ENCODE assay signal across 18 cellular contexts in the genomic region with DNA sequence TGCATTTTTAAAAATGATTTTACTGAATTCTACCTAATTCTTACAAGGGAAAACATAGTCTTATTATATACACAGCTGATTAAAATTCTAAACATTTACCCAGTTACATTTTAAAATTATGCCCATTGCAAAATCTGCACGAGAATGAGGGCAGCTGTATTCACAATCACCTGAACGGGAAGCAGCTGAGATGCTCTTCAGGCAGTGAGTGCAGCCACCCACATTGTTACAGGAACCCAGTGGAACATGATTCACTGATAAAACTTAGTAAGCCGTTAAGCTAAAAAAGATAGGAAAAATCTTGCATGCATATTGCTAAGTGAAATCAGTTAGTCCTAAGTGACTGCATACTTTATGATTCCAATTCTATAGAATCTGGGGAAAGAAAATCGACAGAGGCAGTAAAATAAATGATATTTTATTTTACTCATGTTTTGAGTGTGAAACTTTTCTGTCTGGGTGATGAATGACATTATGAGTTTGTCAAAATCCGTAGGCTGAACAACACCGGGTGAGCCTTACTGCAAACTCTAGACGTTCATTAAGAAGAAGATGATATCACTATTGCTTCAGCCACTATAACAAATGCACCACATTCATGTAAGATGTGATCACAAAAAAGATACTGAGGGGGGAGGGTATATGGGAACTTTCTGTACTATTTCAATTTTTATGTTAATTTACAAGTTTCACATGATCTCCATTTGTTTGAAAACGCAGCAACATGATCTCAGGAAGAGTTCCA. TPM values are rescaled to one million over a fixed set of nuclear protein-coding genes. Genes with fewer than 3 reads are reported as not detected.
DNase-seq lines count a peak whose midpoint lies in the region; ATAC-seq and TF ChIP-seq lines count a peak whose summit lies in the region.
"Had no signal": no experiment of that assay in that cellular context is flagged by ENCODE, and none has a peak within 500 bp of the region (broad histone marks: within the 10 kb centered on the region; RNA-seq: fewer than 3 reads in every experiment).

No MANE protein-coding gene starts in this region.

- peak overlapping the region; percentile 50 for H3K4me3 ChIP-seq in CD8-positive, alpha-beta memory T cell (ENCODE audit: low read length)
- H3K4me3 ChIP-seq in gastroesophageal sphincter, result no peak overlapping the region
- H3K4me3 ChIP-seq: colonic mucosa had no signal

- 45 to 61% methylated on average over 8 of the region's 8 CpGs for WGBS in gastroesophageal sphincter (ENCODE audit: low coverage in 1 of 2), 2 donors

- H3K36me3 ChIP-seq in CD8-positive, alpha-beta memory T cell (ENCODE audit: insufficient read depth, low read length), result no peaks in the 10 kb centered on the region
- no peaks in the 10 kb centered on the region for H3K36me3 ChIP-seq in gastroesophageal sphincter
- H3K36me3 ChIP-seq: colonic mucosa had no signal

- POLR2A ChIA-PET in CD8-positive, alpha-beta memory T cell (lab: Charles Lee), result interaction anchor here (0.5 kb wide), 1 partner anchor 39 kb away, joined by 3 read pairs; a partner anchor contains a TSS
- POLR2A ChIA-PET in activated CD8-positive, alpha-beta T cell treated with anti-CD3 and anti-CD28 coated beads, Interleukin-2, amount 10 ng/mL, durations not matched to agents 7 days and 5 days (lab: Charles Lee), result no interaction called here
- POLR2A ChIA-PET in naive thymus-derived CD8-positive, alpha-beta T cell (lab: Charles Lee), result interaction anchor here (0.6 to 2.6 kb wide), 5 partner anchors 12 to 250 kb away, joined by 3 to 11 read pairs (median 4); no protein-coding TSS in a partner anchor

- TF ChIP-seq EP300 in gastroesophageal sphincter (IDR thresholded peaks at IDR 0.05), result no peak

- no peak for TF ChIP-seq POLR2A in gastroesophageal sphincter (IDR thresholded peaks at IDR 0.05)

- H3K4me1 ChIP-seq in CD8-positive, alpha-beta memory T cell (ENCODE audit: insufficient read depth, low read length), result peaks cover 61% of the 10 kb centered on the region
- no peaks in the 10 kb centered on the region for H3K4me1 ChIP-seq in gastroesophageal sphincter
- H3K4me1 ChIP-seq: colonic mucosa had no signal

- H3K9me3 ChIP-seq in CD8-positive, alpha-beta memory T cell (ENCODE audit: low read length), result no peaks in the 10 kb centered on the region
- no peaks in the 10 kb centered on the region for H3K9me3 ChIP-seq in gastroesophageal sphincter
- H3K9me3 ChIP-seq: colonic mucosa had no signal

- H3K27me3 ChIP-seq in CD8-positive, alpha-beta memory T cell (ENCODE audit: insufficient read depth, low read length, poor library complexity, severe bottlenecking), result no peaks in the 10 kb centered on the region
- peaks cover 73% of the 10 kb centered on the region for H3K27me3 ChIP-seq in gastroesophageal sphincter
- H3K27me3 ChIP-seq: colonic mucosa had no signal

- CTCF ChIA-PET in CD8-positive, alpha-beta memory T cell (lab: Charles Lee), result no interaction called here
- CTCF ChIA-PET in activated CD8-positive, alpha-beta T cell treated with anti-CD3 and anti-CD28 coated beads, Interleukin-2, amount 10 ng/mL, durations not matched to agents 7 days and 5 days (lab: Charles Lee), result interaction anchor here (1.0 to 2.4 kb wide), 4 partner anchors 17 to 69 kb away, joined by 3 to 19 read pairs (median 4); no protein-coding TSS in a partner anchor

- ATAC-seq in activated CD8-positive, alpha-beta T cell treated with anti-CD3 and anti-CD28 coated beads, Interleukin-2, amount 10 ng/mL, durations not matched to agents 7 days and 5 days, result peak; percentile 35
- peak; percentile 16 to 28 for ATAC-seq in naive thymus-derived CD8-positive, alpha-beta T cell
- no peak for ATAC-seq in HG03196 (IDR thresholded peaks at IDR 0.05; ENCODE audit: unreplicated experiment)
- no peak for ATAC-seq in HG03097 (IDR thresholded peaks at IDR 0.05; ENCODE audit: low FRiP score, unreplicated experiment)
- no peak for ATAC-seq in gastroesophageal sphincter
- ATAC-seq: Right ventricle myocardium inferior, sciatic nerve had no signal

- peaks cover 6% of the 10 kb centered on the region for H3K27me3 Mint-ChIP-seq in T-helper 1 cell treated with Interleukin-12 subunit alpha and Interleukin-12 subunit beta and Interleukin-4 antibody, amounts not matched to agents 30 μg/mL and 1 μg/mL, for 36 hours (ENCODE audit: low read depth)
- H3K27me3 Mint-ChIP-seq in CD8-positive, alpha-beta memory T cell, result peaks cover 5 to 13% of the 10 kb centered on the region in 2 donors
- H3K27me3 Mint-ChIP-seq in activated CD8-positive, alpha-beta T cell treated with anti-CD3 and anti-CD28 coated beads, Interleukin-2, amount 10 ng/mL, durations not matched to agents 7 days and 5 days (ENCODE audit: low read depth), result peaks cover 6% of the 10 kb centered on the region
- H3K27me3 Mint-ChIP-seq in naive thymus-derived CD8-positive, alpha-beta T cell, result no peaks in the 10 kb centered on the region

- no peak overlapping the region for H3K27ac ChIP-seq in CD8-positive, alpha-beta memory T cell (ENCODE audit: low read depth, low read length)
- no peak overlapping the region for H3K27ac ChIP-seq in gastroesophageal sphincter
- H3K27ac ChIP-seq: 22Rv1, colonic mucosa had no signal

- H3K36me3 Mint-ChIP-seq in T-helper 1 cell treated with Interleukin-12 subunit alpha and Interleukin-12 subunit beta and Interleukin-4 antibody, amounts not matched to agents 30 μg/mL and 1 μg/mL, for 36 hours (ENCODE audit: low read depth), result peaks cover 1% of the 10 kb centered on the region
- peaks cover 0 to 10% (median 0%) of the 10 kb centered on the region in 3 donors for H3K36me3 Mint-ChIP-seq in CD8-positive, alpha-beta memory T cell
- H3K36me3 Mint-ChIP-seq in activated CD8-positive, alpha-beta T cell treated with anti-CD3 and anti-CD28 coated beads, Interleukin-2, amount 10 ng/mL, durations not matched to agents 7 days and 5 days (ENCODE audit: low read depth), result no peaks in the 10 kb centered on the region
- peaks cover 0 to 4% (median 0%) of the 10 kb centered on the region in 3 donors for H3K36me3 Mint-ChIP-seq in naive thymus-derived CD8-positive, alpha-beta T cell

- H3K4me1 Mint-ChIP-seq in T-helper 1 cell treated with Interleukin-12 subunit alpha and Interleukin-12 subunit beta and Interleukin-4 antibody, amounts not matched to agents 30 μg/mL and 1 μg/mL, for 36 hours (ENCODE audit: low read depth), result peaks cover 20% of the 10 kb centered on the region
- H3K4me1 Mint-ChIP-seq in CD8-positive, alpha-beta memory T cell, result peaks cover 57 to 64% (median 59%) of the 10 kb centered on the region in 3 donors
- H3K4me1 Mint-ChIP-seq in activated CD8-positive, alpha-beta T cell treated with anti-CD3 and anti-CD28 coated beads, Interleukin-2, amount 10 ng/mL, durations not matched to agents 7 days and 5 days (ENCODE audit: low read depth), result peaks cover 37% of the 10 kb centered on the region
- H3K4me1 Mint-ChIP-seq in naive thymus-derived CD8-positive, alpha-beta T cell, result peaks cover 47 to 87% (median 86%) of the 10 kb centered on the region in 4 donors

- peak overlapping the region; percentile 58 for H3K4me3 Mint-ChIP-seq in T-helper 1 cell treated with Interleukin-12 subunit alpha and Interleukin-12 subunit beta and Interleukin-4 antibody, amounts not matched to agents 30 μg/mL and 1 μg/mL, for 36 hours
- peak overlapping the region; percentile 61 to 82 (median 76) for H3K4me3 Mint-ChIP-seq in CD8-positive, alpha-beta memory T cell
- H3K4me3 Mint-ChIP-seq in activated CD8-positive, alpha-beta T cell treated with anti-CD3 and anti-CD28 coated beads, Interleukin-2, amount 10 ng/mL, durations not matched to agents 7 days and 5 days, result peak overlapping the region; percentile 65
- H3K4me3 Mint-ChIP-seq in naive thymus-derived CD8-positive, alpha-beta T cell, result peak overlapping the region; percentile 75 to 86 (median 80)

- no peak for DNase-seq in T-helper 1 cell
- DNase-seq in CD8-positive, alpha-beta memory T cell, result no peak
- DNase-seq in activated CD8-positive, alpha-beta T cell treated with anti-CD3 and anti-CD28 coated beads, Interleukin-2, amount 10 ng/mL, durations not matched to agents 7 days and 5 days, result no peak
- DNase-seq in naive thymus-derived CD8-positive, alpha-beta T cell, result peak in 1 of 10 donors; percentile 17
- DNase-seq: colonic mucosa, H9, NCI-H1417 had no signal

- TF ChIP-seq CTCF in gastroesophageal sphincter (IDR thresholded peaks at IDR 0.05), result no peak

- H3K27ac Mint-ChIP-seq in T-helper 1 cell treated with Interleukin-12 subunit alpha and Interleukin-12 subunit beta and Interleukin-4 antibody, amounts not matched to agents 30 μg/mL and 1 μg/mL, for 36 hours, result peak overlapping the region; percentile 29
- peak overlapping the region; percentile 68 to 97 (median 86) for H3K27ac Mint-ChIP-seq in CD8-positive, alpha-beta memory T cell
- H3K27ac Mint-ChIP-seq in activated CD8-positive, alpha-beta T cell treated with anti-CD3 and anti-CD28 coated beads, Interleukin-2, amount 10 ng/mL, durations not matched to agents 7 days and 5 days, result peak overlapping the region; percentile 86
- peak overlapping the region; percentile 76 to 100 (median 94) for H3K27ac Mint-ChIP-seq in naive thymus-derived CD8-positive, alpha-beta T cell

- H3K9me3 Mint-ChIP-seq in T-helper 1 cell treated with Interleukin-12 subunit alpha and Interleukin-12 subunit beta and Interleukin-4 antibody, amounts not matched to agents 30 μg/mL and 1 μg/mL, for 36 hours, result no peaks in the 10 kb centered on the region
- H3K9me3 Mint-ChIP-seq in CD8-positive, alpha-beta memory T cell, result no peaks in the 10 kb centered on the region
- no peaks in the 10 kb centered on the region for H3K9me3 Mint-ChIP-seq in activated CD8-positive, alpha-beta T cell treated with anti-CD3 and anti-CD28 coated beads, Interleukin-2, amount 10 ng/mL, durations not matched to agents 7 days and 5 days (ENCODE audit: insufficient read depth)
- H3K9me3 Mint-ChIP-seq in naive thymus-derived CD8-positive, alpha-beta T cell, result no peaks in the 10 kb centered on the region
- H3K9me3 Mint-ChIP-seq: H9 had no signal

RNA-seq across cellular contexts. Expression of a gene that starts 39.1 kb away (rescaled TPM):
- 1 to 10 TPM; 6.0 to 8.2 TPM for total RNA-seq in CD8-positive, alpha-beta memory T cell
- polyA plus RNA-seq in CD8-positive, alpha-beta memory T cell, result 12.7 TPM
- 1 to 10 TPM in 1 of 2 experiments, under 1 TPM in 1; 0.90 to 1.6 TPM for total RNA-seq in activated CD8-positive, alpha-beta T cell treated with anti-CD3 and anti-CD28 coated beads, Interleukin-2, amount 10 ng/mL, durations not matched to agents 7 days and 5 days
- total RNA-seq in naive thymus-derived CD8-positive, alpha-beta T cell, result 10 to 100 TPM; 40.6 to 44.5 TPM
- 1 to 10 TPM in 2 of 3 donors, under 1 TPM in 1; 0.93 to 2.8 (median 1.1) TPM for polyA plus RNA-seq in naive thymus-derived CD8-positive, alpha-beta T cell
- 10 to 100 TPM in 2 of 4 donors, 1 to 10 TPM in 2; 7.6 to 15.2 (median 10.4) TPM for total RNA-seq in gastroesophageal sphincter

RNA-seq across cellular contexts. Expression of a gene that starts 51.4 kb away (rescaled TPM):
- total RNA-seq in CD8-positive, alpha-beta memory T cell, result not detected
- polyA plus RNA-seq in CD8-positive, alpha-beta memory T cell, result not detected
- total RNA-seq in activated CD8-positive, alpha-beta T cell treated with anti-CD3 and anti-CD28 coated beads, Interleukin-2, amount 10 ng/mL, durations not matched to agents 7 days and 5 days, result not detected
- total RNA-seq in naive thymus-derived CD8-positive, alpha-beta T cell, result not detected
- not detected for polyA plus RNA-seq in naive thymus-derived CD8-positive, alpha-beta T cell
- not detected for total RNA-seq in gastroesophageal sphincter
- total RNA-seq: astrocyte, colonic mucosa, epithelial cell of proximal tubule, glomerular endothelial cell, H9, mesenteric fat pad, Right ventricle myocardium inferior, sciatic nerve had no signal

Comparison
In these comparisons a context has a peak if more than half of its experiments do, and no peak if none do; other contexts are left out.
1. H3K27ac Mint-ChIP-seq: peak in every context shown above with its lines; median percentile 94 in naive thymus-derived CD8-positive, alpha-beta T cell; 86 in activated CD8-positive, alpha-beta T cell treated with anti-CD3 and anti-CD28 coated beads, Interleukin-2, amount 10 ng/mL, durations not matched to agents 7 days and 5 days; 86 in CD8-positive, alpha-beta memory T cell; 29 in T-helper 1 cell treated with Interleukin-12 subunit alpha and Interleukin-12 subunit beta and Interleukin-4 antibody, amounts not matched to agents 30 μg/mL and 1 μg/mL, for 36 hours.
2. ATAC-seq: peak in activated CD8-positive, alpha-beta T cell treated with anti-CD3 and anti-CD28 coated beads, Interleukin-2, amount 10 ng/mL, durations not matched to agents 7 days and 5 days (single experiment) and naive thymus-derived CD8-positive, alpha-beta T cell (2 of 2); none in HG03196 (single experiment), HG03097 (single experiment) and gastroesophageal sphincter (single experiment).
3. Peak in every context shown above with its lines, with median percentiles within 50 percentile points of each other: H3K4me3 Mint-ChIP-seq.